In the genomic region with DNA sequence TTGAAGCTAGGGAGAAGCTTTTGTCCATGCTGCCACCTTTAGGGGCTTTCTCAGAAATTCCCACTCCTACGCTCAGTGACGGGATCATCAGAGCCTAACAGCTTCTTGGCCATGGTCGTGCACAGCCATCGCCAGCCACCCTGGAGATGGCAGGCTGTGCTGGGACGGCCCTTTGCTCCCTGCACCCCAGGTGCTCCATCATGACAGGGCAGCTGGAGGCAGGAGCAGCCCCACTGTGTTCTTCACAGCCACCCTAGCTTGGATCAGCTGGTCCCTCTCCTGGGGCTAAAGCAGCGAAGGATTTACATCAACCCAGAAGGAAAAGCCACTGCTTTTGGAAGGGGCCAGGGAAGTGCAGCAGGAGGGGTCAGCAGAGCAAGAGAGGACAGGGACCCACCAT, we compare ENCODE assay signal across 21 cellular contexts.
"Had no signal": no experiment of that assay in that cellular context is flagged by ENCODE, and none has a peak within 500 bp of the region (broad histone marks: within the 10 kb centered on the region; RNA-seq: fewer than 3 reads in every experiment).

No MANE protein-coding gene starts in this region.

- ATAC-seq: left lung had no signal

- H3K36me3 Mint-ChIP-seq: stimulated activated effector memory CD8-positive, alpha-beta T cell treated with anti-CD3 and anti-CD28 coated beads, Interleukin-12 subunit alpha, Interleukin-12 subunit beta, amount 100 ng/mL, for 72 hours; type B pancreatic cell had no signal

- H3K27ac ChIP-seq: prostate gland, stomach, testis, WERI-Rb-1 had no signal

- H3K4me3 Mint-ChIP-seq: activated naive CD8-positive, alpha-beta T cell; activated T-helper 1 cell treated with anti-CD3 and anti-CD28 coated beads, Interleukin-12 subunit alpha, Interleukin-12 subunit beta, Interleukin-2, Interleukin-4 antibody, amounts not matched to agents 30 ng/mL and 10 ng/mL and 1 ng/mL, durations not matched to agents 14 hours and 24 hours and 36 hours; stimulated activated effector memory CD8-positive, alpha-beta T cell treated with anti-CD3 and anti-CD28 coated beads, Interleukin-12 subunit alpha, Interleukin-12 subunit beta, amount 100 ng/mL, for 72 hours; type B pancreatic cell had no signal

- DNase-seq: activated CD4-positive, alpha-beta T cell treated with anti-CD3 and anti-CD28 coated beads for 1 hour; activated CD4-positive, alpha-beta T cell treated with anti-CD3 and anti-CD28 coated beads, Interleukin-2, amount 50 U/mL, for 48 hours; activated gamma-delta T cell treated with Interleukin-2 at 50 U/mL for 16 hours; cerebellar nuclear complex; cortex of kidney; effector CD8-positive, alpha-beta T cell; foreskin melanocyte; hypothalamus; kidney; left lung; stimulated activated CD4-positive, alpha-beta T cell treated with anti-CD3 and anti-CD28 coated beads, Interleukin-4, amount 100 ng/mL, for 24 hours; SW 1271; testis; WERI-Rb-1 had no signal

- H3K27ac Mint-ChIP-seq: activated naive CD8-positive, alpha-beta T cell; activated T-helper 1 cell treated with anti-CD3 and anti-CD28 coated beads, Interleukin-12 subunit alpha, Interleukin-12 subunit beta, Interleukin-2, Interleukin-4 antibody, amounts not matched to agents 30 ng/mL and 10 ng/mL and 1 ng/mL, durations not matched to agents 14 hours and 24 hours and 36 hours; stimulated activated effector memory CD8-positive, alpha-beta T cell treated with anti-CD3 and anti-CD28 coated beads, Interleukin-12 subunit alpha, Interleukin-12 subunit beta, amount 100 ng/mL, for 72 hours; type B pancreatic cell had no signal

- H3K27me3 Mint-ChIP-seq: activated naive CD8-positive, alpha-beta T cell; type B pancreatic cell had no signal

- H3K9me3 Mint-ChIP-seq: activated T-helper 1 cell treated with anti-CD3 and anti-CD28 coated beads, Interleukin-12 subunit alpha, Interleukin-12 subunit beta, Interleukin-2, Interleukin-4 antibody, amounts not matched to agents 30 ng/mL and 10 ng/mL and 1 ng/mL, durations not matched to agents 14 hours and 24 hours and 36 hours; stimulated activated effector memory CD8-positive, alpha-beta T cell treated with anti-CD3 and anti-CD28 coated beads, Interleukin-12 subunit alpha, Interleukin-12 subunit beta, amount 100 ng/mL, for 72 hours; type B pancreatic cell had no signal

- H3K27me3 ChIP-seq: left lung, stomach, testis had no signal

- H3K4me3 ChIP-seq: left lung, prostate gland, stomach, testis had no signal

- H3K36me3 ChIP-seq: left lung, prostate gland, stomach, WERI-Rb-1 had no signal

- H3K4me1 ChIP-seq: prostate gland, testis had no signal

- FAIRE-seq: bronchial epithelial cell, kidney had no signal

- H3K9me3 ChIP-seq: left lung, prostate gland, stomach, testis had no signal
